ENCODE assay signal across 8 cellular contexts in genomic region chr1:228101994-228102790, GRCh38. TPM values are rescaled to one million over a fixed set of nuclear protein-coding genes. Genes with fewer than 3 reads are reported as not detected.
DNase-seq lines count a peak whose midpoint lies in the region; ATAC-seq and TF ChIP-seq lines count a peak whose summit lies in the region.

No MANE protein-coding gene starts in this region.

- DNase-seq in LNCaP clone FGC (ENCODE audit: low read depth) (no peak), endodermal cell (peak; percentile 89), naive B cell (peak; percentile 52), ureter (ENCODE audit: low spot score) (peak; percentile 68), inferior parietal cortex (ENCODE audit: extremely low spot score) (no peak)
- DNase-seq in activated CD4-positive, alpha-beta T cell treated with anti-CD3 and anti-CD28 coated beads, Interleukin-2, amount 50 U/mL, for 48 hours = peak; percentile 60 to 70

- ATAC-seq in GM21786 (IDR thresholded peaks at IDR 0.05; ENCODE audit: unreplicated experiment) = peak; percentile 19
- peak; percentile 35 to 47 for ATAC-seq in naive B cell (ENCODE audit: low read depth in 2 of 2)

- H3K4me1 ChIP-seq in ES-I3 (ENCODE audit: insufficient read depth, low read length) = no peaks in the 10 kb centered on the region
- H3K4me1 ChIP-seq in endodermal cell (ENCODE audit: control insufficient read depth, insufficient read depth, low read length) = peaks cover 5% of the 10 kb centered on the region

- H3K9ac ChIP-seq in ES-I3 (ENCODE audit: low read depth, low read length) = peak overlapping the region; percentile 77
- peak overlapping the region; percentile 11 for H3K9ac ChIP-seq in endodermal cell (ENCODE audit: extremely low read depth, low read length, poor library complexity, severe bottlenecking)

- whole genome bisulfite sequencing in endodermal cell (ENCODE audit: insufficient coverage in 1 of 2, insufficient read length in 1 of 2), 2 experiments = 9 to 10% methylated on average over 36 to 73 of the region's 73 CpGs

- no peak overlapping the region for H3K27ac Mint-ChIP-seq in endodermal cell
- H3K27ac Mint-ChIP-seq in naive B cell = peak overlapping the region in 5 of 6 donors; percentile 81 to 93 (median 91)

- no peak overlapping the region for H3K27ac ChIP-seq in endodermal cell (ENCODE audit: low read depth, low read length)

- H3K9me3 Mint-ChIP-seq in endodermal cell (no peaks in the 10 kb centered on the region), naive B cell (no peaks in the 10 kb centered on the region)

- H3K9me3 ChIP-seq in ES-I3 (ENCODE audit: control insufficient read depth, insufficient read depth, low read length) (no peaks in the 10 kb centered on the region), endodermal cell (ENCODE audit: control insufficient read depth, low read length) (no peaks in the 10 kb centered on the region)

- H3K27me3 ChIP-seq in endodermal cell (ENCODE audit: control insufficient read depth, insufficient read depth, low read length, poor library complexity, severe bottlenecking) = no peaks in the 10 kb centered on the region

- H3K4me3 ChIP-seq in LNCaP clone FGC (ENCODE audit: low read depth, low read length) (peak overlapping the region; percentile 87), endodermal cell (ENCODE audit: low read length) (peak overlapping the region; percentile 80)

- H3K4me1 Mint-ChIP-seq in endodermal cell = no peaks in the 10 kb centered on the region
- H3K4me1 Mint-ChIP-seq in naive B cell = peaks cover 27 to 53% (median 28%) of the 10 kb centered on the region in 3 donors

- peaks cover 43% of the 10 kb centered on the region for H3K36me3 Mint-ChIP-seq in endodermal cell (ENCODE audit: low read depth)
- H3K36me3 Mint-ChIP-seq in naive B cell = peaks cover 0 to 8% of the 10 kb centered on the region in 2 donors

- peak; percentile 28; the same call in 1 of the 2 replicates for TF ChIP-seq CTCF in LNCaP clone FGC (IDR thresholded peaks at IDR 0.05; ENCODE audit: control insufficient read depth, extremely low read depth, insufficient read depth)
- TF ChIP-seq CTCF in endodermal cell (conservative IDR thresholded peaks at IDR 0.05) = peak; percentile 67

- peak overlapping the region; percentile 88 for H3K4me3 Mint-ChIP-seq in endodermal cell
- peak overlapping the region; percentile 74 to 97 (median 89) for H3K4me3 Mint-ChIP-seq in naive B cell

- H3K36me3 ChIP-seq in ES-I3 (ENCODE audit: insufficient read depth, low read length) (peaks cover 8% of the 10 kb centered on the region), endodermal cell (ENCODE audit: control insufficient read depth, insufficient read depth, low read length) (peaks cover 47% of the 10 kb centered on the region)

- H3K27me3 Mint-ChIP-seq in endodermal cell (ENCODE audit: insufficient read depth) (no peaks in the 10 kb centered on the region), naive B cell (no peaks in the 10 kb centered on the region)

RNA-seq across cellular contexts. Expression of gene C1orf35, which starts 0.9 kb away (rescaled TPM):
- total RNA-seq in endodermal cell (10 to 100 TPM; 31.6 to 34.0 TPM), ureter (16.5 TPM)
- polyA plus RNA-seq in endodermal cell (2013, experiment 1 of 2) = 27.6 TPM
- 24.7 TPM for polyA plus RNA-seq in endodermal cell (2013, experiment 2 of 2)
- polyA plus RNA-seq in naive B cell (ENCODE audit: low read depth in 6 of 6) = 10 to 100 TPM in 4 of 6 donors, 1 to 10 TPM in 2; 8.7 to 20.1 (median 13.1) TPM

RNA-seq across cellular contexts. Expression of gene MRPL55, which starts 6.9 kb away (rescaled TPM):
- 10 to 100 TPM; 57.6 to 66.7 TPM for total RNA-seq in endodermal cell
- polyA plus RNA-seq in endodermal cell (2013, experiment 1 of 2) = 72.3 TPM
- polyA plus RNA-seq in endodermal cell (2013, experiment 2 of 2) = 52.9 TPM
- polyA plus RNA-seq in naive B cell (ENCODE audit: low read depth in 6 of 6) = 100 to 1,000 TPM in 5 of 6 donors, 10 to 100 TPM in 1; 98.2 to 211 (median 121) TPM
- total RNA-seq in ureter = 43.7 TPM

RNA-seq across cellular contexts. Expression of gene ARF1, which starts 19.7 kb away (rescaled TPM):
- total RNA-seq in endodermal cell (100 to 1,000 TPM; 322 to 372 TPM), ureter (361 TPM)
- 397 TPM for polyA plus RNA-seq in endodermal cell (2013, experiment 1 of 2)
- 397 TPM for polyA plus RNA-seq in endodermal cell (2013, experiment 2 of 2)
- polyA plus RNA-seq in naive B cell (ENCODE audit: low read depth in 6 of 6) = 100 to 1,000 TPM; 412 to 563 (median 456) TPM

RNA-seq across cellular contexts. Expression of gene GUK1, which starts 37.9 kb away (rescaled TPM):
- 100 to 1,000 TPM; 110 to 112 TPM for total RNA-seq in endodermal cell
- polyA plus RNA-seq in endodermal cell (2013, experiment 1 of 2) = 121 TPM
- polyA plus RNA-seq in endodermal cell (2013, experiment 2 of 2) = 115 TPM
- 100 to 1,000 TPM; 190 to 350 (median 220) TPM for polyA plus RNA-seq in naive B cell (ENCODE audit: low read depth in 6 of 6)
- 182 TPM for total RNA-seq in ureter

RNA-seq across cellular contexts. Expression of gene GJC2, which starts 47.5 kb away (rescaled TPM):
- total RNA-seq in endodermal cell (under 1 TPM; 0.53 to 0.60 TPM), ureter (3.9 TPM)
- polyA plus RNA-seq in endodermal cell (2013, experiment 1 of 2) = 0.71 TPM
- polyA plus RNA-seq in endodermal cell (2013, experiment 2 of 2) = 0.37 TPM
- polyA plus RNA-seq in naive B cell (ENCODE audit: low read depth in 6 of 6) = not detected

Comparison
In these comparisons a context has a peak if more than half of its experiments do, and no peak if none do; other contexts are left out.
1. DNase-seq: peak in activated CD4-positive, alpha-beta T cell treated with anti-CD3 and anti-CD28 coated beads, Interleukin-2, amount 50 U/mL, for 48 hours (2 of 2), endodermal cell (single experiment), naive B cell (single experiment) and ureter (single experiment); none in LNCaP clone FGC (single experiment) and inferior parietal cortex (single experiment).